In genomic region chr17:49574283-49574892, GRCh38 we compare ENCODE assay signal across 1 cellular context.
TF ChIP-seq lines count a peak whose summit lies in the region.

No MANE protein-coding gene starts in this region.

TF ChIP-seq in H1, 55 proteins besides CTCF, POLR2A, EP300 and RAD21:
- TF ChIP-seq TAF1 (IDR thresholded peaks at IDR 0.05; ENCODE audit: low read depth, low read length) (no peak), SUZ12 (IDR thresholded peaks at IDR 0.05; ENCODE audit: low read length) (no peak), EZH2 (IDR thresholded peaks at IDR 0.05; ENCODE audit: low read depth, low read length, severe bottlenecking) (no peak), EGR1 (IDR thresholded peaks at IDR 0.05; ENCODE audit: borderline replicate concordance, low read depth, low read length) (no peak)
